In the genomic region with DNA sequence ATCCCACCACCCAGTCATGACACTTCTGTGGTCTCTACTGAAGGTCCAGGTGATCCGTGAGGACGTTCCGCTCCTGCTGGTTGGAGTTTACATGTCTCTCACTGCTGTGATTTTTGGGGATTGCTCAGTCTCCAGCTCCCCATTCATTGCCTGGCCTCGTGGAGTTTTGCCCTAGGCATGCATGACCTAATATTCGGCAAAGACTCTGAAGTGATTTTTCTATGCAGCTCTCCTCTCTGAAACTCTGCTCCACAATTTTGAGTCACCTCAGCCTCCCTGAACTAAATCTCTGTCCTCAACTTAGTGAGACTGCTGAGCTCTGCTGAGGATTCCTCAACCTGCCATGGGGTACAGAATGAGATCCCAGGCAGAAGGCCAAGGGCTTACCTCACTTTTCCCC, we compare ENCODE assay signal across 21 cellular contexts.
"Had no signal": no experiment of that assay in that cellular context is flagged by ENCODE, and none has a peak within 500 bp of the region (broad histone marks: within the 10 kb centered on the region; RNA-seq: fewer than 3 reads in every experiment).

No MANE protein-coding gene starts in this region.

- H3K36me3 Mint-ChIP-seq: type B pancreatic cell had no signal

- ATAC-seq: activated naive CD4-positive, alpha-beta T cell treated with anti-CD3 and anti-CD28 coated beads, Interleukin-2, amount 50 U/mL, for 72 hours; gastrocnemius medialis; left ventricle myocardium superior; naive thymus-derived CD4-positive, alpha-beta T cell; stimulated activated naive B cell treated with anti-CD40 and anti-IgM and Interleukin-4, amounts not matched to agents 10 μg/mL and 1 μg/mL and 100 μg/mL, for 72 hours had no signal

- H3K4me1 Mint-ChIP-seq: memory B cell had no signal

- H3K36me3 ChIP-seq: adrenal gland, ascending aorta, gastrocnemius medialis, vagina had no signal

- H3K4me3 Mint-ChIP-seq: memory B cell; naive thymus-derived CD4-positive, alpha-beta T cell; neural crest cell; stimulated activated naive B cell treated with anti-CD40 and anti-IgM and Interleukin-4, amounts not matched to agents 10 μg/mL and 1 μg/mL and 100 μg/mL, for 72 hours; type B pancreatic cell had no signal

- H3K27me3 ChIP-seq: adrenal gland, ascending aorta, gastrocnemius medialis, testis, vagina had no signal

- H3K4me1 ChIP-seq: adrenal gland, ascending aorta, testis, vagina had no signal

- FAIRE-seq: TTC549 had no signal

- H3K27ac Mint-ChIP-seq: activated naive CD4-positive, alpha-beta T cell treated with anti-CD3 and anti-CD28 coated beads, Interleukin-2, amount 50 U/mL, for 72 hours; memory B cell; naive thymus-derived CD4-positive, alpha-beta T cell; progenitor cell of endocrine pancreas; stimulated activated naive B cell treated with anti-CD40 and anti-IgM and Interleukin-4, amounts not matched to agents 10 μg/mL and 1 μg/mL and 100 μg/mL, for 72 hours; type B pancreatic cell had no signal

- H3K4me3 ChIP-seq: adrenal gland, ascending aorta, gastrocnemius medialis, testis, vagina had no signal

- DNase-seq: activated CD4-positive, alpha-beta T cell treated with anti-CD3 and anti-CD28 coated beads for 1 hour; activated T-cell treated with anti-CD3 and anti-CD28 coated beads, Interleukin-2, amount 50 U/mL, for 1 hour; adrenal gland; gastrocnemius medialis; hippocampal formation; left ventricle myocardium superior; naive thymus-derived CD4-positive, alpha-beta T cell; retina; stimulated activated CD4-positive, alpha-beta T cell treated with anti-CD3 and anti-CD28 coated beads, Interleukin-2, amount 100 ng/mL, for 48 hours; stimulated activated CD8-positive, alpha-beta memory T cell treated with anti-CD3 and anti-CD28 coated beads, Interleukin-4, amount 100 ng/mL, for 48 hours; stimulated activated naive B cell treated with anti-CD40 and anti-IgM and Interleukin-4, amounts not matched to agents 10 μg/mL and 1 μg/mL and 100 μg/mL, for 72 hours; T-helper 1 cell; testis had no signal

- H3K9me3 ChIP-seq: adrenal gland, ascending aorta, gastrocnemius medialis, testis, vagina had no signal

- H3K27ac ChIP-seq: adrenal gland, ascending aorta, gastrocnemius medialis, testis, vagina had no signal

- H3K9me3 Mint-ChIP-seq: memory B cell had no signal

- H3K27me3 Mint-ChIP-seq: type B pancreatic cell had no signal
